In the genomic region with DNA sequence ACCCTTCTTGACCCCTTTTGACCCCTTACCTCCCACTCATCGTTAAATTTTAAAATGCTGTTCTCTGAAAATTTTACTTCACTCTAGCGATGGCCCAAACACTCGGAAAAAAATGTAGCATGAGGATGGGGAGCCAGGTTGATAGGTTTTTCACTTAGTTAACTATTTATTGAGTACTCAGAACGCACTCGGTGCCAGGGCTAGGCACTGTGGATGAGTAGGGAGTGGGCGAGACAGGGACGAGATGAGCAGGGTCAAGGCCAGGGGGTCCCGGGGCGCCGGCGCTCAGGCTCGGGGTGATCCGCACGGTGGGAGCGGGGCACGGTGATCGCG, we compare ENCODE assay signal across 8 cellular contexts. TPM values are rescaled to one million over a fixed set of nuclear protein-coding genes. Genes with fewer than 3 reads are reported as not detected.
DNase-seq lines count a peak whose midpoint lies in the region; ATAC-seq and TF ChIP-seq lines count a peak whose summit lies in the region.

No MANE protein-coding gene starts in this region.

- TF ChIP-seq CTCF in C4-2B (conservative IDR thresholded peaks at IDR 0.05) (no peak), chondrocyte (IDR thresholded peaks at IDR 0.05) (no peak)

- H3K36me3 Mint-ChIP-seq in chondrocyte (ENCODE audit: low read depth) = peaks cover 48% of the 10 kb centered on the region
- H3K36me3 Mint-ChIP-seq in naive thymus-derived CD8-positive, alpha-beta T cell = peaks cover 40 to 56% (median 52%) of the 10 kb centered on the region in 3 donors

- no peaks in the 10 kb centered on the region for H3K27me3 Mint-ChIP-seq in chondrocyte (ENCODE audit: low read depth)
- no peaks in the 10 kb centered on the region for H3K27me3 Mint-ChIP-seq in naive thymus-derived CD8-positive, alpha-beta T cell

- peak; percentile 8 for ATAC-seq in HG03469 (IDR thresholded peaks at IDR 0.05; ENCODE audit: unreplicated experiment)
- ATAC-seq in naive thymus-derived CD8-positive, alpha-beta T cell = peak in 1 of 2 donors; percentile 33
- no peak for ATAC-seq in HG03045 (IDR thresholded peaks at IDR 0.05; ENCODE audit: unreplicated experiment)

- peak overlapping the region; percentile 81 for H3K27ac Mint-ChIP-seq in chondrocyte (ENCODE audit: unreplicated experiment)
- H3K27ac Mint-ChIP-seq in naive thymus-derived CD8-positive, alpha-beta T cell = peak overlapping the region; percentile 82 to 94 (median 90)

- H3K27ac ChIP-seq in C4-2B = peak overlapping the region; percentile 82

- peak overlapping the region; percentile 83 for H3K4me3 Mint-ChIP-seq in chondrocyte (ENCODE audit: unreplicated experiment)
- peak overlapping the region; percentile 88 to 97 (median 95) for H3K4me3 Mint-ChIP-seq in naive thymus-derived CD8-positive, alpha-beta T cell

- POLR2A ChIA-PET in naive thymus-derived CD8-positive, alpha-beta T cell (lab: Charles Lee) = interaction anchor here (0.5 to 4.2 kb wide), 31 partner anchors 8 to 271 kb away, joined by 3 to 41 read pairs (median 5); partner anchors contain the start of genes CLUAP1, NAA60, TIGD7 and ZNF200

- H3K4me1 Mint-ChIP-seq in chondrocyte (ENCODE audit: low read depth) = peaks cover 15% of the 10 kb centered on the region
- H3K4me1 Mint-ChIP-seq in naive thymus-derived CD8-positive, alpha-beta T cell = peaks cover 29 to 70% (median 57%) of the 10 kb centered on the region in 4 donors

- peaks cover 38% of the 10 kb centered on the region for H3K9me3 Mint-ChIP-seq in chondrocyte (ENCODE audit: low read depth)
- peaks cover 1 to 54% (median 25%) of the 10 kb centered on the region in 9 donors for H3K9me3 Mint-ChIP-seq in naive thymus-derived CD8-positive, alpha-beta T cell

- no peak for DNase-seq in chondrocyte (ENCODE audit: low spot score)
- DNase-seq in naive thymus-derived CD8-positive, alpha-beta T cell = no peak
- DNase-seq in H4 (ENCODE audit: low spot score) = no peak
- DNase-seq in 8988T = no peak
- no peak for DNase-seq in NCI-H1105 (lab: John Stamatoyannopoulos, UW)

RNA-seq across cellular contexts. Expression of gene ZSCAN32, which starts 0.4 kb away (rescaled TPM):
- total RNA-seq in chondrocyte = 11.3 to 13.4 TPM (median 13.3 TPM) in 3 replicates
- 10 to 100 TPM; 26.8 to 28.4 TPM for total RNA-seq in naive thymus-derived CD8-positive, alpha-beta T cell
- 10 to 100 TPM in 2 of 3 donors, 1 to 10 TPM in 1; 8.6 to 20.8 (median 19.0) TPM for polyA plus RNA-seq in naive thymus-derived CD8-positive, alpha-beta T cell
- 14.6 and 17.6 TPM in 2 replicates for total RNA-seq in H4 (2014; rRNA removed; shearing (Covaris generic))

RNA-seq across cellular contexts. Expression of gene ZNF174, which starts 0.6 kb away (rescaled TPM):
- 8.7 to 13.8 TPM (median 10.6 TPM) in 3 replicates for total RNA-seq in chondrocyte
- total RNA-seq in naive thymus-derived CD8-positive, alpha-beta T cell = 10 to 100 TPM; 17.1 to 19.7 TPM
- 10 to 100 TPM; 12.3 to 18.8 (median 14.0) TPM for polyA plus RNA-seq in naive thymus-derived CD8-positive, alpha-beta T cell
- total RNA-seq in H4 (2014; rRNA removed; shearing (Covaris generic)) = 9.7 and 11.2 TPM in 2 replicates

RNA-seq across cellular contexts. Expression of gene ZNF597, which starts 42.9 kb away (rescaled TPM):
- 2.0 to 2.7 TPM (median 2.5 TPM) in 3 replicates for total RNA-seq in chondrocyte
- 1 to 10 TPM; 5.7 to 5.8 TPM for total RNA-seq in naive thymus-derived CD8-positive, alpha-beta T cell
- 1 to 10 TPM; 1.1 to 2.3 (median 1.9) TPM for polyA plus RNA-seq in naive thymus-derived CD8-positive, alpha-beta T cell
- 0.90 and 1.1 TPM in 2 replicates for total RNA-seq in H4 (2014; rRNA removed; shearing (Covaris generic))

RNA-seq across cellular contexts. Expression of gene NAA60, which starts 43.1 kb away (rescaled TPM):
- total RNA-seq in chondrocyte = 46.5 to 51.1 TPM (median 47.2 TPM) in 3 replicates
- 10 to 100 TPM; 68.5 to 74.4 TPM for total RNA-seq in naive thymus-derived CD8-positive, alpha-beta T cell
- polyA plus RNA-seq in naive thymus-derived CD8-positive, alpha-beta T cell = 10 to 100 TPM; 36.9 to 56.1 (median 44.4) TPM
- total RNA-seq in H4 (2014; rRNA removed; shearing (Covaris generic)) = 2.7 and 8.7 TPM in 2 replicates

RNA-seq across cellular contexts. Expression of gene OR2C1, which starts 44.7 kb away (rescaled TPM):
- total RNA-seq in chondrocyte = not detected in 3 replicates
- total RNA-seq in naive thymus-derived CD8-positive, alpha-beta T cell = not detected
- polyA plus RNA-seq in naive thymus-derived CD8-positive, alpha-beta T cell = under 1 TPM in 2 of 3 donors, not detected in 1; 0.39 TPM
- not detected in 2 replicates for total RNA-seq in H4 (2014; rRNA removed; shearing (Covaris generic))
